Comparison of ENCODE assay signal across 18 cellular contexts in the genomic region with DNA sequence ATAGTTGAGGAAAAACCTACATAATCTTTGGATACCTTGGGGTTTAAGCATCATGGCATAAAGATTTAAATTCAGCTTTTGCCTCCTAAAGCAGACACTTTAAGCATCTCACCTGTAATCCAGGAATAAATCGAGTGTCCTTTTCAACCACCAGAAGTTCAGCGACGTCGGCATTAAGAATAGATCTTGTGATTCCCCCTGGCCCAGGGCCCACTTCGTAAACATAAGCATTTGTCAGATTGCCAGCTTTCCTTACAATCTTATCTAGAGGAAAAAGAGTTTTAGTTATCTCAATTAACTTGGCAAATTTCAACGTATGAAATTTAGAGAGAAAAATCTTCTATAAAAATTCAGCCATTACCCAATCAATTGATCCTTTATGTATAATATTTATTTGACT. TPM values are rescaled to one million over a fixed set of nuclear protein-coding genes. Genes with fewer than 3 reads are reported as not detected.
DNase-seq lines count a peak whose midpoint lies in the region; ATAC-seq, FAIRE-seq and TF ChIP-seq lines count a peak whose summit lies in the region.
"Had no signal": no experiment of that assay in that cellular context is flagged by ENCODE, and none has a peak within 500 bp of the region (broad histone marks: within the 10 kb centered on the region; RNA-seq: fewer than 3 reads in every experiment).

No MANE protein-coding gene starts in this region.

- H3K9me3 ChIP-seq in mesenchymal stem cell (ENCODE audit: control insufficient read depth, low read length): no peaks in the 10 kb centered on the region
- H3K9me3 ChIP-seq: left ventricle myocardium inferior, prostate gland, upper lobe of right lung had no signal

- H3K23ac ChIP-seq in mesenchymal stem cell (ENCODE audit: low read length in 2 of 2): no peak overlapping the region

- H2BK120ac ChIP-seq in mesenchymal stem cell (ENCODE audit: low read depth, low read length): no peak overlapping the region

- no peak overlapping the region for H4K8ac ChIP-seq in mesenchymal stem cell (ENCODE audit: low read length)

- no peak overlapping the region for H3K4me2 ChIP-seq in mesenchymal stem cell (ENCODE audit: low read length, poor library complexity, severe bottlenecking)

- H3K27me3 ChIP-seq in brain microvascular endothelial cell (replicated peaks) (no peaks in the 10 kb centered on the region), mesenchymal stem cell (ENCODE audit: control insufficient read depth in 1 of 2, insufficient read depth in 1 of 2, low read length in 2 of 2) (no peaks in the 10 kb centered on the region)
- H3K27me3 ChIP-seq: dorsolateral prefrontal cortex, upper lobe of right lung had no signal

- H3K27ac ChIP-seq in brain microvascular endothelial cell (peak overlapping the region; percentile 22), mesenchymal stem cell (ENCODE audit: low read length, poor library complexity, severe bottlenecking) (no peak overlapping the region)
- H3K27ac ChIP-seq: dorsolateral prefrontal cortex, left ventricle myocardium inferior, prostate gland, upper lobe of right lung, WERI-Rb-1 had no signal

- no peak overlapping the region for H2BK15ac ChIP-seq in mesenchymal stem cell (ENCODE audit: low read depth, poor library complexity, severe bottlenecking)

- no peak overlapping the region for H3K9ac ChIP-seq in mesenchymal stem cell (ENCODE audit: low read length)

- FAIRE-seq in GM12892 (lab: Jason Lieb, UNC): no peak
- FAIRE-seq: GM12891 had no signal

- 79% methylated on average over 4 of the region's 6 CpGs for WGBS in mesenchymal stem cell

- no peak overlapping the region for H2AFZ ChIP-seq in mesenchymal stem cell (ENCODE audit: low read depth, low read length)

- H3K4ac ChIP-seq in mesenchymal stem cell (ENCODE audit: low read depth in 1 of 2, low read length in 2 of 2): peak overlapping the region in 1 of 2 experiments; percentile 26

- H3K36me3 ChIP-seq in brain microvascular endothelial cell (replicated peaks) (peaks cover 17% of the 10 kb centered on the region), mesenchymal stem cell (ENCODE audit: control insufficient read depth in 1 of 2, insufficient read depth in 2 of 2, low read depth in 1 of 2, low read length in 2 of 2) (peaks cover 7 to 49% of the 10 kb centered on the region in 2 experiments)
- H3K36me3 ChIP-seq: prostate gland had no signal

- H3K18ac ChIP-seq in mesenchymal stem cell (ENCODE audit: low read depth in 1 of 2, low read length in 2 of 2): no peak overlapping the region

- no peak overlapping the region for H2BK12ac ChIP-seq in mesenchymal stem cell (ENCODE audit: low read length in 2 of 2)

- H2BK5ac ChIP-seq in mesenchymal stem cell (ENCODE audit: low read depth, low read length, poor library complexity, severe bottlenecking): no peak overlapping the region

- H3K4me3 ChIP-seq in brain microvascular endothelial cell (ENCODE audit: low read depth, low read length) (no peak overlapping the region), mesenchymal stem cell (ENCODE audit: insufficient read depth in 1 of 2, low read depth in 1 of 2, low read length in 2 of 2) (no peak overlapping the region)
- H3K4me3 ChIP-seq: dorsolateral prefrontal cortex, left ventricle myocardium inferior, prostate gland, upper lobe of right lung had no signal

- in situ Hi-C loops in brain microvascular endothelial cell (cut with HindIII; ENCODE audit: low pct_ligation_motif_present, low sequenced_read_pairs): no loop called here

- no peak overlapping the region for H2AK5ac ChIP-seq in mesenchymal stem cell (ENCODE audit: low read length, severe bottlenecking)

- no peak overlapping the region for H3K14ac ChIP-seq in mesenchymal stem cell (ENCODE audit: low read length in 2 of 2)

- H4K91ac ChIP-seq in mesenchymal stem cell (ENCODE audit: low read length): no peak overlapping the region

- DNase-seq in NCI-H2196 (lab: John Stamatoyannopoulos, UW; ENCODE audit: unreplicated experiment) (peak; percentile 11), NCI-H2196 treated with DMSO at 0.1 percent for 48 hours (lab: John Stamatoyannopoulos, UW; ENCODE audit: unreplicated experiment) (no peak), NCI-H1092 treated with DMSO at 0.1 percent for 48 hours (lab: John Stamatoyannopoulos, UW) (peak; percentile 10), brain microvascular endothelial cell (no peak), mesenchymal stem cell (peak; percentile 48), GM12892 (ENCODE audit: insufficient read length) (no peak)
- DNase-seq: activated CD8-positive, alpha-beta memory T cell treated with anti-CD3 and anti-CD28 coated beads for 24 hours; dorsolateral prefrontal cortex; H9; left ventricle myocardium inferior; MV-4-11; naive B cell; upper lobe of right lung; WERI-Rb-1 had no signal

- no peak for TF ChIP-seq CTCF in brain microvascular endothelial cell (IDR thresholded peaks at IDR 0.05; ENCODE audit: low read depth, low read length, missing control alignments)

- peaks cover 12% of the 10 kb centered on the region for H3K79me1 ChIP-seq in mesenchymal stem cell (replicated peaks; ENCODE audit: low read length, poor library complexity, severe bottlenecking)

- ATAC-seq in HG03045 (IDR thresholded peaks at IDR 0.05; ENCODE audit: unreplicated experiment) (no peak), GM18870 (IDR thresholded peaks at IDR 0.05; ENCODE audit: unreplicated experiment) (no peak)
- ATAC-seq: upper lobe of right lung had no signal

- H3K4me1 ChIP-seq in mesenchymal stem cell (ENCODE audit: control insufficient read depth, insufficient read depth, low read depth, low read length): no peaks in the 10 kb centered on the region
- H3K4me1 ChIP-seq: prostate gland had no signal

- TF ChIP-seq POLR2A in GM12892 (IDR thresholded peaks at IDR 0.05; ENCODE audit: low read depth, low read length): no peak

RNA-seq across cellular contexts. Expression of a gene that starts 3.2 kb away (rescaled TPM):
- 69.5 TPM for polyA plus RNA-seq in mesenchymal stem cell (2013, experiment 1 of 2)
- 67.3 TPM for polyA plus RNA-seq in mesenchymal stem cell (2013, experiment 2 of 2)
- polyA plus RNA-seq in GM12892 (2012; ENCODE audit: missing spikeins): 25.4 TPM

RNA-seq across cellular contexts. Expression of a gene that starts 47.3 kb away (rescaled TPM):
- polyA plus RNA-seq in mesenchymal stem cell (2013, experiment 1 of 2): 0.10 TPM
- not detected for polyA plus RNA-seq in mesenchymal stem cell (2013, experiment 2 of 2)
- polyA plus RNA-seq in GM12892 (2012; ENCODE audit: missing spikeins): 0.81 TPM

Comparison
In these comparisons a context has a peak if more than half of its experiments do, and no peak if none do; other contexts are left out.
1. DNase-seq: peak in NCI-H2196 (single experiment), NCI-H1092 treated with DMSO at 0.1 percent for 48 hours (single experiment) and mesenchymal stem cell (single experiment); none in NCI-H2196 treated with DMSO at 0.1 percent for 48 hours (single experiment), brain microvascular endothelial cell (single experiment) and GM12892 (single experiment).